23 cellular contexts compared by ENCODE assay signal in genomic region chr17:4003131-4003500, GRCh38. TPM values are rescaled to one million over a fixed set of nuclear protein-coding genes. Genes with fewer than 3 reads are reported as not detected.
DNase-seq lines count a peak whose midpoint lies in the region; ATAC-seq and TF ChIP-seq lines count a peak whose summit lies in the region.
"Had no signal": no experiment of that assay in that cellular context is flagged by ENCODE, and none has a peak within 500 bp of the region (broad histone marks: within the 10 kb centered on the region; RNA-seq: fewer than 3 reads in every experiment).

No MANE protein-coding gene starts in this region.

- H3K23ac ChIP-seq in IMR-90 (ENCODE audit: low read depth, low read length), result no peak overlapping the region

- peak overlapping the region; percentile 49; the same call in 1 of the 2 replicates for H4K91ac ChIP-seq in IMR-90 (ENCODE audit: insufficient read depth, low read depth, low read length)

- no peak for TF ChIP-seq POLR2A in IMR-90 (IDR thresholded peaks at IDR 0.05; ENCODE audit: low read depth, low read length)

- H3K27ac Mint-ChIP-seq in activated naive CD8-positive, alpha-beta T cell treated with anti-CD3 and anti-CD28 coated beads for 36 hours, result no peak overlapping the region
- H3K27ac Mint-ChIP-seq: activated CD4-positive, alpha-beta memory T cell treated with anti-CD3 and anti-CD28 coated beads, Interleukin-2, amount 10 ng/mL, durations not matched to agents 7 days and 5 days; activated naive CD4-positive, alpha-beta T cell treated with anti-CD3 and anti-CD28 coated beads, Interleukin-2, amount 50 U/mL, for 72 hours had no signal

- H2BK15ac ChIP-seq in IMR-90 (ENCODE audit: low read depth, low read length), result no peak overlapping the region

- H3K56ac ChIP-seq in IMR-90 (ENCODE audit: extremely low read depth, insufficient read depth, low read length), result no peak overlapping the region

- no peak for TF ChIP-seq RAD21 in IMR-90 (IDR thresholded peaks at IDR 0.05; ENCODE audit: low read length)

- POLR2A ChIA-PET in IMR-90 (lab: Charles Lee; ENCODE audit: unreplicated experiment), result no interaction called here

- dilution Hi-C loops in IMR-90 (cut with HindIII; ENCODE audit: low sequenced_read_pairs, unreplicated experiment), result no loop called here

- peaks cover 5% of the 10 kb centered on the region; the same call in 1 of the 2 replicates for H4K20me1 ChIP-seq in IMR-90 (ENCODE audit: insufficient read depth, low read length)

- H3K27ac ChIP-seq in 22Rv1, result peak overlapping the region; percentile 67
- H3K27ac ChIP-seq in IMR-90 (ENCODE audit: insufficient read depth, low read length), result no peak overlapping the region
- H3K27ac ChIP-seq in duodenal mucosa (ENCODE audit: low read depth, low read length), result peak overlapping the region; percentile 63
- peak overlapping the region; percentile 88 for H3K27ac ChIP-seq in neutrophil
- H3K27ac ChIP-seq: ovary, suprapubic skin, WERI-Rb-1 had no signal

- peaks cover 2% of the 10 kb centered on the region for H3K36me3 Mint-ChIP-seq in activated naive CD8-positive, alpha-beta T cell treated with anti-CD3 and anti-CD28 coated beads for 36 hours

- no peak overlapping the region for H4K5ac ChIP-seq in IMR-90 (ENCODE audit: low read depth, low read length)

- H3K4me3 ChIP-seq in IMR-90 (ENCODE audit: insufficient read depth, low read depth, low read length), result no peak overlapping the region
- H3K4me3 ChIP-seq in duodenal mucosa (ENCODE audit: low read depth in 1 of 2, low read length in 2 of 2), result no peak overlapping the region
- H3K4me3 ChIP-seq in neutrophil (ENCODE audit: low read depth in 1 of 2, low read length in 1 of 2), result no peak overlapping the region
- H3K4me3 ChIP-seq: GM23248, ovary, suprapubic skin had no signal

- no peaks in the 10 kb centered on the region for H3K9me3 Mint-ChIP-seq in activated naive CD8-positive, alpha-beta T cell treated with anti-CD3 and anti-CD28 coated beads for 36 hours
- H3K9me3 Mint-ChIP-seq: activated CD4-positive, alpha-beta memory T cell treated with anti-CD3 and anti-CD28 coated beads, Interleukin-2, amount 10 ng/mL, durations not matched to agents 7 days and 5 days; activated naive CD4-positive, alpha-beta T cell treated with anti-CD3 and anti-CD28 coated beads, Interleukin-2, amount 50 U/mL, for 72 hours; activated T-cell treated with anti-CD3 and anti-CD28 coated beads, Interleukin-2, amount 50 U/mL, for 4 hours; CD4-positive, alpha-beta memory T cell had no signal

- no peak overlapping the region for H3K4me2 ChIP-seq in IMR-90 (ENCODE audit: low read depth, low read length)

- no peak for TF ChIP-seq CTCF in 22Rv1 (IDR thresholded peaks at IDR 0.05)
- TF ChIP-seq CTCF in IMR-90 (conservative IDR thresholded peaks at IDR 0.05; ENCODE audit: low read depth, low read length), result no peak
- no peak for TF ChIP-seq CTCF in neutrophil (IDR thresholded peaks at IDR 0.05)

- H2BK120ac ChIP-seq in IMR-90 (ENCODE audit: low read depth, low read length), result peak overlapping the region; percentile 67; the same call in 1 of the 2 replicates

- no peak overlapping the region for H3K14ac ChIP-seq in IMR-90 (replicated peaks; ENCODE audit: low read depth, low read length)

- in situ Hi-C loops in IMR-90 (cut with MboI; ENCODE audit: low sequenced_read_pairs) (loop anchor here (25.0 kb wide), 1 partner anchor 266 kb away; no protein-coding TSS in a partner anchor), ACHN (cut with HindIII; ENCODE audit: low pct_ligation_motif_present, low pct_unique_long_range_greater_than_20kb, low sequenced_read_pairs) (no loop called here)

- H3K36me3 ChIP-seq in IMR-90 (ENCODE audit: control insufficient read depth, insufficient read depth, low read length), result peaks cover 25% of the 10 kb centered on the region
- H3K36me3 ChIP-seq in duodenal mucosa (ENCODE audit: control insufficient read depth in 1 of 2, insufficient read depth in 2 of 2, low read length in 2 of 2), result peaks cover 24 to 31% of the 10 kb centered on the region in 2 donors
- H3K36me3 ChIP-seq in neutrophil, result peaks cover 32% of the 10 kb centered on the region
- H3K36me3 ChIP-seq: ovary had no signal

- WGBS in IMR-90 (ENCODE audit: extremely low coverage in 2 of 2, insufficient read length in 1 of 2), 2 experiments, result 95% methylated on average over 18 of the region's 21 CpGs; no CpG with 5 or more reads in 1 of the 2 experiments

- H4K8ac ChIP-seq in IMR-90 (ENCODE audit: low read depth in 2 of 2, low read length in 2 of 2), result no peak overlapping the region

- H2BK20ac ChIP-seq in IMR-90 (ENCODE audit: low read depth, low read length), result peak overlapping the region; percentile 55; the same call in 1 of the 2 replicates

- CTCF ChIA-PET in IMR-90 (lab: Yijun Ruan, JAX), result interaction anchor here (0.7 kb wide), 1 partner anchor 89 kb away, joined by 4 read pairs; no protein-coding TSS in a partner anchor

- H2AK5ac ChIP-seq in IMR-90 (ENCODE audit: low read depth, low read length), result peak overlapping the region; percentile 89; the same call in 1 of the 2 replicates

- H3K18ac ChIP-seq in IMR-90 (ENCODE audit: low read depth, low read length), result no peak overlapping the region

- H3K4me1 ChIP-seq in IMR-90 (ENCODE audit: control insufficient read depth, insufficient read depth, low read length), result peaks cover 12% of the 10 kb centered on the region
- H3K4me1 ChIP-seq in duodenal mucosa (ENCODE audit: control insufficient read depth in 1 of 2, insufficient read depth in 2 of 2, low read length in 2 of 2), result peaks cover 18 to 32% of the 10 kb centered on the region in 2 donors
- H3K4me1 ChIP-seq in neutrophil (ENCODE audit: control insufficient read depth in 1 of 2, insufficient read depth in 1 of 2, low read depth in 1 of 2, low read length in 1 of 2), result peaks cover 36% of the 10 kb centered on the region in 2 experiments

- H2AK9ac ChIP-seq in IMR-90 (replicated peaks; ENCODE audit: low read depth, low read length, poor library complexity), result peak overlapping the region; percentile 35

- H3K9me3 ChIP-seq in IMR-90 (ENCODE audit: control insufficient read depth, insufficient read depth, low read length), result no peaks in the 10 kb centered on the region
- H3K9me3 ChIP-seq in duodenal mucosa (ENCODE audit: control insufficient read depth in 1 of 2, low read length in 2 of 2), result no peaks in the 10 kb centered on the region
- H3K9me3 ChIP-seq in neutrophil, result no peaks in the 10 kb centered on the region
- H3K9me3 ChIP-seq: ovary, suprapubic skin had no signal

- H3K79me1 ChIP-seq in IMR-90 (ENCODE audit: low read depth in 1 of 2, low read length in 2 of 2), result peaks cover 0 to 12% of the 10 kb centered on the region in 2 experiments; a peak in 1 of 4 replicates

- no peaks in the 10 kb centered on the region for H3K27me3 Mint-ChIP-seq in activated naive CD8-positive, alpha-beta T cell treated with anti-CD3 and anti-CD28 coated beads for 36 hours
- H3K27me3 Mint-ChIP-seq: CD4-positive, alpha-beta memory T cell had no signal

- BruUV-seq in IMR-90 (replicated peaks; lab: Mats Ljungman, UMichigan), result no TSS peak

- peaks cover 4% of the 10 kb centered on the region for H3K4me1 Mint-ChIP-seq in activated naive CD8-positive, alpha-beta T cell treated with anti-CD3 and anti-CD28 coated beads for 36 hours

- ATAC-seq in IMR-90 (ENCODE audit: low read depth) (no peak), HG03457 (IDR thresholded peaks at IDR 0.05; ENCODE audit: unreplicated experiment) (no peak)
- ATAC-seq: activated naive CD4-positive, alpha-beta T cell treated with anti-CD3 and anti-CD28 coated beads, Interleukin-2, amount 50 U/mL, for 72 hours; activated T-cell treated with anti-CD3 and anti-CD28 coated beads, Interleukin-2, amount 50 U/mL, for 4 hours had no signal

- peak overlapping the region; percentile 56; the same call in 1 of the 2 replicates for H3K4ac ChIP-seq in IMR-90 (ENCODE audit: low read depth, low read length)

- H2BK5ac ChIP-seq in IMR-90 (ENCODE audit: low read depth, low read length, poor library complexity, severe bottlenecking), result no peak overlapping the region

- intact Hi-C loops in IMR-90 (cut with micrococcal nuclease), result loop anchor here (5.0 kb wide), 1 partner anchor 266 kb away; no protein-coding TSS in a partner anchor

- peaks cover 17% of the 10 kb centered on the region for H3K9me1 ChIP-seq in IMR-90 (ENCODE audit: insufficient read depth, low read length)

- DNase-seq in IMR-90, result no peak
- no peak for DNase-seq in ACHN
- DNase-seq in activated naive CD8-positive, alpha-beta T cell treated with anti-CD3 and anti-CD28 coated beads for 36 hours, result no peak
- DNase-seq in mesenteric fat pad (ENCODE audit: low spot score), result no peak
- DNase-seq: activated CD4-positive, alpha-beta memory T cell treated with anti-CD3 and anti-CD28 coated beads, Interleukin-2, amount 10 ng/mL, durations not matched to agents 7 days and 5 days; activated T-cell treated with anti-CD3 and anti-CD28 coated beads, Interleukin-2, amount 50 U/mL, for 4 hours; CD4-positive, alpha-beta memory T cell; cortex of kidney; DMS79 treated with DMSO at 0.1 percent for 48 hours; foreskin fibroblast; NCI-H1694 treated with DMSO at 0.1 percent for 48 hours; ovary; stimulated activated CD4-positive, alpha-beta T cell treated with anti-CD3 and anti-CD28 coated beads, Interleukin-2, amount 100 ng/mL, for 48 hours; T-helper 1 cell; WERI-Rb-1 had no signal

- H3K9ac ChIP-seq in IMR-90 (ENCODE audit: low read depth, low read length) (no peak overlapping the region), duodenal mucosa (ENCODE audit: low read depth in 1 of 2, low read length in 2 of 2) (peak overlapping the region in 1 of 2 donors; percentile 51)
- H3K9ac ChIP-seq: GM23248 had no signal

- H2AFZ ChIP-seq in IMR-90 (replicated peaks; ENCODE audit: low read length, poor library complexity), result no peak overlapping the region
- H2AFZ ChIP-seq: GM23248 had no signal

- no peak overlapping the region for H3K4me3 Mint-ChIP-seq in activated naive CD8-positive, alpha-beta T cell treated with anti-CD3 and anti-CD28 coated beads for 36 hours
- H3K4me3 Mint-ChIP-seq: activated CD4-positive, alpha-beta memory T cell treated with anti-CD3 and anti-CD28 coated beads, Interleukin-2, amount 10 ng/mL, durations not matched to agents 7 days and 5 days; activated T-cell treated with anti-CD3 and anti-CD28 coated beads, Interleukin-2, amount 50 U/mL, for 4 hours; brain; CD4-positive, alpha-beta memory T cell had no signal

- H3K27me3 ChIP-seq in IMR-90 (ENCODE audit: control insufficient read depth, insufficient read depth, low read length) (no peaks in the 10 kb centered on the region), duodenal mucosa (ENCODE audit: control insufficient read depth in 1 of 2, insufficient read depth in 2 of 2, low read length in 2 of 2) (no peaks in the 10 kb centered on the region), neutrophil (no peaks in the 10 kb centered on the region)
- H3K27me3 ChIP-seq: ovary had no signal

RNA-seq across cellular contexts. Expression of gene ATP2A3, which starts 38.9 kb away (rescaled TPM):
- total RNA-seq in IMR-90 (2012; rRNA removed), result 0.18 and 0.28 TPM in 2 replicates
- 0.63 and 0.76 TPM in 2 replicates for polyA plus RNA-seq in IMR-90 (2012; rRNA removed)
- polyA plus RNA-seq in IMR-90 (2012; cell fraction: cytosol; rRNA removed), result 0.56 and 1.3 TPM in 2 replicates
- 2.3 and 3.6 TPM in 2 replicates for polyA plus RNA-seq in IMR-90 (2012; cell fraction: nucleus; rRNA removed; ENCODE audit: low replicate concordance)
- 10 to 100 TPM; 85.7 to 89.9 TPM for total RNA-seq in activated naive CD8-positive, alpha-beta T cell treated with anti-CD3 and anti-CD28 coated beads for 36 hours
- 9.7 TPM for total RNA-seq in mesenteric fat pad
